In genomic region chr3:10775828-10776227, GRCh38 we compare ENCODE assay signal across 33 cellular contexts. TPM values are rescaled to one million over a fixed set of nuclear protein-coding genes. Genes with fewer than 3 reads are reported as not detected.
"Had no signal": no experiment of that assay in that cellular context is flagged by ENCODE, and none has a peak within 500 bp of the region (broad histone marks: within the 10 kb centered on the region; RNA-seq: fewer than 3 reads in every experiment).

No MANE protein-coding gene starts in this region.

- H3K36me3 ChIP-seq: heart right ventricle, neural progenitor cell, ovary, right lobe of liver, tibial artery, upper lobe of left lung had no signal

- H3K27me3 ChIP-seq: foreskin keratinocyte, ovary, right lobe of liver, testis, upper lobe of left lung had no signal

- H3K9me3 ChIP-seq: mucosa of descending colon, ovary, psoas muscle, right lobe of liver, testis, upper lobe of left lung had no signal

- H3K4me1 Mint-ChIP-seq: memory B cell, mesothelial cell of epicardium, naive B cell, nephron, neural progenitor cell had no signal

- H3K9me3 Mint-ChIP-seq: mesothelial cell of epicardium, nephron, neural progenitor cell had no signal

- H3K27ac Mint-ChIP-seq: memory B cell, mesothelial cell of epicardium, naive B cell, nephron, neural progenitor cell had no signal

- ATAC-seq: esophagus mucosa; foreskin keratinocyte; heart right ventricle; mucosa of descending colon; psoas muscle; right lobe of liver; stimulated activated naive CD8-positive, alpha-beta T cell treated with anti-CD3 and anti-CD28 coated beads, Interleukin-15, Interleukin-2, amounts not matched to agents 100 U/mL and 50 U/mL, for 24 hours had no signal

- DNase-seq: dorsolateral prefrontal cortex; effector CD4-positive, alpha-beta T cell; foreskin keratinocyte; glutamatergic neuron; heart right ventricle; hippocampal formation; kidney glomerular epithelial cell; mucosa of descending colon; naive B cell; ovary; posterior cingulate gyrus; psoas muscle; right lobe of liver; stimulated activated CD4-positive, alpha-beta T cell treated with anti-CD3 and anti-CD28 coated beads, Interleukin-12 subunit alpha, Interleukin-12 subunit beta, amount 100 ng/mL, for 4 hours; stimulated activated CD4-positive, alpha-beta T cell treated with anti-CD3 and anti-CD28 coated beads, Interleukin-1b, Interleukin-23, amount 100 ng/mL, for 48 hours; stimulated activated CD4-positive, alpha-beta T cell treated with anti-CD3 and anti-CD28 coated beads, Interleukin-4, amount 100 ng/mL, for 1 hour; stimulated activated CD8-positive, alpha-beta memory T cell treated with anti-CD3 and anti-CD28 coated beads, Interleukin-4, amount 100 ng/mL, for 48 hours; stimulated activated naive CD8-positive, alpha-beta T cell treated with anti-CD3 and anti-CD28 coated beads, Interleukin-15, Interleukin-2, amounts not matched to agents 100 U/mL and 50 U/mL, for 24 hours; substantia nigra; testis; tibial artery; upper lobe of left lung had no signal

- H3K4me3 Mint-ChIP-seq: memory B cell, mesothelial cell of epicardium, naive B cell, nephron, neural progenitor cell had no signal

- H3K36me3 Mint-ChIP-seq: memory B cell, mesothelial cell of epicardium, naive B cell, neural progenitor cell had no signal

- H3K4me1 ChIP-seq: heart right ventricle, neural progenitor cell, psoas muscle, right lobe of liver, testis, tibial artery, upper lobe of left lung had no signal

- H3K4me3 ChIP-seq: dorsolateral prefrontal cortex, heart right ventricle, lung, mucosa of descending colon, neural progenitor cell, ovary, psoas muscle, right lobe of liver, smooth muscle cell, testis, tibial artery, upper lobe of left lung had no signal

- H3K27ac ChIP-seq: dorsolateral prefrontal cortex, epithelial cell of prostate, foreskin keratinocyte, heart right ventricle, neural progenitor cell, ovary, psoas muscle, right lobe of liver, testis, tibial artery, upper lobe of left lung had no signal

RNA-seq across cellular contexts. Expression of gene SLC6A11, which starts 40.2 kb away (rescaled TPM):
- total RNA-seq: cardiac septum, fibroblast of lung, psoas muscle, renal cortical epithelial cell, smooth muscle cell had no signal
